14 cellular contexts compared by ENCODE assay signal in genomic region chr19:14407889-14408640, GRCh38. TPM values are rescaled to one million over a fixed set of nuclear protein-coding genes. Genes with fewer than 3 reads are reported as not detected.
A peak's percentile ranks its signal among the peaks of the same experiment; 100 is the strongest.
DNase-seq lines count a peak whose midpoint lies in the region; ATAC-seq and TF ChIP-seq lines count a peak whose summit lies in the region.
"Had no signal": no experiment of that assay in that cellular context is flagged by ENCODE, and none has a peak within 500 bp of the region (broad histone marks: within the 10 kb centered on the region; RNA-seq: fewer than 3 reads in every experiment).

No MANE protein-coding gene starts in this region.

- peak overlapping the region; percentile 92 to 97 for H3K27ac Mint-ChIP-seq in activated naive CD4-positive, alpha-beta T cell treated with anti-CD3 and anti-CD28 coated beads, Interleukin-2, amount 50 U/mL, for 72 hours
- peak overlapping the region; percentile 90 for H3K27ac Mint-ChIP-seq in neural crest cell (ENCODE audit: unreplicated experiment)
- H3K27ac Mint-ChIP-seq: GM23338, nephron had no signal

- peak overlapping the region; percentile 34 for H3K4me3 Mint-ChIP-seq in neural crest cell
- H3K4me3 Mint-ChIP-seq: GM23338, nephron had no signal

- no peaks in the 10 kb centered on the region for H3K27me3 Mint-ChIP-seq in neural crest cell (ENCODE audit: low read depth)

- no peak overlapping the region for H3K4me3 ChIP-seq in NB4 (ENCODE audit: low read depth, low read length)
- H3K4me3 ChIP-seq: GM23338 had no signal

- peaks cover 40 to 43% of the 10 kb centered on the region in 2 donors for H3K36me3 Mint-ChIP-seq in activated naive CD4-positive, alpha-beta T cell treated with anti-CD3 and anti-CD28 coated beads, Interleukin-2, amount 50 U/mL, for 72 hours
- H3K36me3 Mint-ChIP-seq in neural crest cell (ENCODE audit: low read depth) = peaks cover 2% of the 10 kb centered on the region

- peaks cover 7% of the 10 kb centered on the region for H3K4me1 Mint-ChIP-seq in neural crest cell

- intact Hi-C loops in sciatic nerve (cut with DNase I) = no loop called here

- ATAC-seq in activated naive CD4-positive, alpha-beta T cell treated with anti-CD3 and anti-CD28 coated beads, Interleukin-2, amount 50 U/mL, for 72 hours = peak in 1 of 2 donors; percentile 6
- ATAC-seq in GM18868 (IDR thresholded peaks at IDR 0.05; ENCODE audit: unreplicated experiment) (no peak), sciatic nerve (no peak)
- ATAC-seq: activated CD4-positive, CD25-positive, alpha-beta regulatory T cell treated with anti-CD3 and anti-CD28 coated beads, Interleukin-2, amount 50 U/mL, for 24 hours; GM23338 had no signal

- no peak for TF ChIP-seq CTCF in NB4 (IDR thresholded peaks at IDR 0.05; ENCODE audit: low read depth, low read length)
- TF ChIP-seq CTCF in neural crest cell (conservative IDR thresholded peaks at IDR 0.05) = no peak

- no peaks in the 10 kb centered on the region for H3K9me3 Mint-ChIP-seq in activated naive CD4-positive, alpha-beta T cell treated with anti-CD3 and anti-CD28 coated beads, Interleukin-2, amount 50 U/mL, for 72 hours
- no peaks in the 10 kb centered on the region for H3K9me3 Mint-ChIP-seq in neural crest cell
- H3K9me3 Mint-ChIP-seq: GM23338, nephron had no signal

- no peak for TF ChIP-seq POLR2A in NB4 (IDR thresholded peaks at IDR 0.05; ENCODE audit: extremely low read depth, insufficient read length)

- DNase-seq in activated CD4-positive, alpha-beta T cell treated with anti-CD3 and anti-CD28 coated beads for 1 hour = peak; percentile 25
- DNase-seq in activated CD4-positive, alpha-beta T cell treated with anti-CD3 and anti-CD28 coated beads, Interleukin-2, amount 50 U/mL, for 4 hours = no peak
- DNase-seq in NB4 (ENCODE audit: low read depth) (peak; percentile 50), neural crest cell (ENCODE audit: low read depth, low spot score) (no peak), sciatic nerve (ENCODE audit: low spot score) (no peak)
- no peak for DNase-seq in activated naive CD4-positive, alpha-beta T cell treated with anti-CD3 and anti-CD28 coated beads, Interleukin-2, amount 50 U/mL, for 72 hours (ENCODE audit: low spot score in 2 of 2)
- no peak for DNase-seq in effector CD4-positive, alpha-beta T cell
- DNase-seq: EL; NCI-H2171 treated with DMSO at 0.1 percent for 48 hours; stimulated activated CD8-positive, alpha-beta memory T cell treated with anti-CD3 and anti-CD28 coated beads, Interleukin-4, amount 100 ng/mL, for 48 hours had no signal

RNA-seq across cellular contexts. Expression of gene DDX39A, which starts 11.1 kb away (rescaled TPM):
- 100 to 1,000 TPM; 208 to 217 TPM for total RNA-seq in activated naive CD4-positive, alpha-beta T cell treated with anti-CD3 and anti-CD28 coated beads, Interleukin-2, amount 50 U/mL, for 72 hours
- total RNA-seq in neural crest cell = 131 and 132 TPM in 2 replicates
- total RNA-seq in sciatic nerve = 44.2 TPM

RNA-seq across cellular contexts. Expression of gene PKN1, which starts 25.0 kb away (rescaled TPM):
- 100 to 1,000 TPM; 105 to 192 TPM for total RNA-seq in activated naive CD4-positive, alpha-beta T cell treated with anti-CD3 and anti-CD28 coated beads, Interleukin-2, amount 50 U/mL, for 72 hours
- 118 and 126 TPM in 2 replicates for total RNA-seq in neural crest cell
- 116 TPM for total RNA-seq in sciatic nerve

RNA-seq across cellular contexts. Expression of gene ADGRE5, which starts 26.8 kb away (rescaled TPM):
- total RNA-seq in activated naive CD4-positive, alpha-beta T cell treated with anti-CD3 and anti-CD28 coated beads, Interleukin-2, amount 50 U/mL, for 72 hours = 100 to 1,000 TPM; 222 to 256 TPM
- total RNA-seq in neural crest cell (0.91 and 1.4 TPM in 2 replicates), sciatic nerve (38.7 TPM)

Comparison
In these comparisons a context has a peak if more than half of its experiments do, and no peak if none do; other contexts are left out.
1. DNase-seq: peak in activated CD4-positive, alpha-beta T cell treated with anti-CD3 and anti-CD28 coated beads for 1 hour (single experiment) and NB4 (single experiment); none in activated CD4-positive, alpha-beta T cell treated with anti-CD3 and anti-CD28 coated beads, Interleukin-2, amount 50 U/mL, for 4 hours (0 of 2), activated naive CD4-positive, alpha-beta T cell treated with anti-CD3 and anti-CD28 coated beads, Interleukin-2, amount 50 U/mL, for 72 hours (0 of 2), neural crest cell (single experiment), sciatic nerve (single experiment) and effector CD4-positive, alpha-beta T cell (single experiment).
2. RNA of gene ADGRE5, which starts 26.8 kb away (total RNA-seq): 222 to 256 TPM in activated naive CD4-positive, alpha-beta T cell treated with anti-CD3 and anti-CD28 coated beads, Interleukin-2, amount 50 U/mL, for 72 hours and 38.7 TPM in sciatic nerve (single experiment); 0.91 to 1.4 TPM in neural crest cell; every median in the first group is over 10 times any median in the second.